ENCODE assay signal across 10 cellular contexts in genomic region chr5:78527054-78527884, GRCh38.
DNase-seq lines count a peak whose midpoint lies in the region; ATAC-seq and TF ChIP-seq lines count a peak whose summit lies in the region.
"Had no signal": no experiment of that assay in that cellular context is flagged by ENCODE, and none has a peak within 500 bp of the region (broad histone marks: within the 10 kb centered on the region; RNA-seq: fewer than 3 reads in every experiment).

No MANE protein-coding gene starts in this region.

- DNase-seq in GM04503 (ENCODE audit: low read depth) (peak; percentile 94), adipocyte (ENCODE audit: low read depth) (peak; percentile 89), heart right ventricle (peak in 1 of 2 donors; percentile 87), pulmonary artery endothelial cell (ENCODE audit: low read depth, low spot score) (peak; percentile 99), NAMALWA (ENCODE audit: low spot score) (no peak), NCI-H2227 treated with DMSO at 0.1 percent for 48 hours (lab: John Stamatoyannopoulos, UW) (no peak), NCI-H774 (lab: John Stamatoyannopoulos, UW) (no peak), NCI-H146 (lab: John Stamatoyannopoulos, UW) (no peak)
- DNase-seq: NCI-H1436 had no signal

- peak; percentile 85 to 93 (median 92) for ATAC-seq in heart right ventricle

- H3K9ac ChIP-seq in adipocyte (ENCODE audit: low read length), result peak overlapping the region; percentile 80

- H3K9me3 ChIP-seq in adipocyte (ENCODE audit: control insufficient read depth, low read length), result no peaks in the 10 kb centered on the region
- no peaks in the 10 kb centered on the region for H3K9me3 ChIP-seq in heart right ventricle

- H3K27me3 ChIP-seq in adipocyte (replicated peaks; ENCODE audit: control insufficient read depth, insufficient read depth, low read length), result no peaks in the 10 kb centered on the region
- H3K27me3 ChIP-seq in heart right ventricle, result no peaks in the 10 kb centered on the region

- H3K36me3 ChIP-seq in adipocyte (ENCODE audit: control insufficient read depth, insufficient read depth, low read length, severe bottlenecking) (no peaks in the 10 kb centered on the region), heart right ventricle (no peaks in the 10 kb centered on the region)

- no peak for TF ChIP-seq CTCF in heart right ventricle (IDR thresholded peaks at IDR 0.05)

- peak overlapping the region in 8 of 10 donors; percentile 38 to 85 (median 59) for H3K27ac ChIP-seq in heart right ventricle

- peak overlapping the region; percentile 64 for H3K4me3 ChIP-seq in adipocyte (ENCODE audit: low read length)
- no peak overlapping the region for H3K4me3 ChIP-seq in heart right ventricle
- H3K4me3 ChIP-seq: GM12878 had no signal

- H3K4me1 ChIP-seq in adipocyte (ENCODE audit: control insufficient read depth, insufficient read depth, low read length), result peaks cover 70% of the 10 kb centered on the region
- H3K4me1 ChIP-seq in heart right ventricle, result peaks cover 0 to 83% (median 36%) of the 10 kb centered on the region in 9 donors

- intact Hi-C loops in heart right ventricle (cut with DNase I), result loop anchor here in 2 of 10 donors (10.0 kb wide), 2 partner anchors 52 to 202 kb away; no protein-coding TSS in a partner anchor

- WGBS in heart right ventricle, 2 donors, result 34 to 38% methylated on average over 9 of the region's 9 CpGs

Comparison
In these comparisons a context has a peak if more than half of its experiments do, and no peak if none do; other contexts are left out.
1. DNase-seq: peak in GM04503 (single experiment), adipocyte (single experiment) and pulmonary artery endothelial cell (single experiment); none in NAMALWA (single experiment), NCI-H2227 treated with DMSO at 0.1 percent for 48 hours (single experiment), NCI-H774 (single experiment) and NCI-H146 (single experiment).